ENCODE assay signal across 8 cellular contexts in the genomic region with DNA sequence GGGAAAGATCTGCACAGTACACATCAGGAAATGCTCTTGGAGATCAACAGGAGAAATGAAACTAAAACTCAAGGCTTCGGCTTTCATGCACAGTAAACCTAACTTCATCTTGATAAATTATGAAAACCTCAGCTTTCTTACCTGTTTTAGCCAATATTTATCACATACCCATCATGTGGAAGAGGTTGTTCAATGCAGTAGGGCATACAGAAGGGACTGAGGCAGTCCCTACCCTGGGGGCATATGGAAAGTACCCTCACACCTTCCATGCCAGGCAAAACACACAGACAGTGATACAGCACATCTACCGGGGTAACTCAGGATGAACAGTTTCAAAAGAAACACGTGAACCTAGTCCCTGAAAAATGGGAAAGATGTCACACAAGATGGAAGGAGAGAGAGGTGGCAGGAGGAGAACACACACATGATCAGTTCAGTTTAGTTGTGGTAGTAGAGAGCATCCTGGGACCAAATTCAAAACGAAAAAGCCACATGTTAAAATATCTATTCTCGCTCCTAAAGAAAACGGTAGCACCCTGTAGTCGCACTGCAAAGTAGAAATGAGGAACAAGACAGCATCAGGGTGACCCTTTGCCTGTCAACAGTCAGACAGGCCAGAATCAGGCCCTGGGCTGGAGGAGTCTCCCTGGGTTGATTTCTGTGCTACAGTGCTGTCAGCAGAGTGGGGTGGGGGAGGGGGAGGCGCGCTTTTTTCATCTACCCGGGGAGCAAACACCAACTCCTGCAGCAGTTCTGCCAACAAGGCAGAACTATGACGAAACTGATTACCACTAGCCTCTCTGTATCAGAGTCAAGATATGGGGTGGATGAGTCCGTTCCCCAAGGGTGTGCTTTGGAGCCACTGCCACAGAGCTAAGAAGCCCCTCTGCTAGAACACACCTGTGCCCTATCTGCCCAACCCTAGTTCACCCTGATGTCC. TPM values are rescaled to one million over a fixed set of nuclear protein-coding genes. Genes with fewer than 3 reads are reported as not detected.
A peak's percentile ranks its signal among the peaks of the same experiment; 100 is the strongest.
DNase-seq lines count a peak whose midpoint lies in the region; TF ChIP-seq lines count a peak whose summit lies in the region.

No MANE protein-coding gene starts in this region.

- H3K27me3 ChIP-seq in Peyer's patch = no peaks in the 10 kb centered on the region

- H3K36me3 ChIP-seq in Peyer's patch = peaks cover 0 to 8% (median 0%) of the 10 kb centered on the region in 3 donors

- no peak for TF ChIP-seq CTCF in Peyer's patch (IDR thresholded peaks at IDR 0.05)

- H3K4me3 ChIP-seq in Peyer's patch = peak overlapping the region; percentile 67 to 93 (median 84)

- H3K27ac ChIP-seq in Peyer's patch = peak overlapping the region; percentile 70 to 98 (median 94)

- peak; percentile 78 for DNase-seq in activated effector memory CD4-positive, alpha-beta T cell treated with anti-CD3 and anti-CD28 coated beads, Interleukin-2, amount 50 U/mL, for 16 hours
- DNase-seq in activated effector memory CD4-positive, alpha-beta T cell treated with Interleukin-2 at 50 U/mL for 16 hours = no peak
- DNase-seq in Peyer's patch (peak in 2 of 3 donors; percentile 28 to 54), amniotic epithelial cell (ENCODE audit: low read depth) (peak; percentile 90), iPS-NIHi11 (ENCODE audit: low spot score) (peak; percentile 11), DMS79 treated with DMSO at 0.1 percent for 48 hours (lab: John Stamatoyannopoulos, UW) (no peak), foreskin melanocyte (no peak)
- DNase-seq in stimulated activated CD4-positive, alpha-beta T cell treated with anti-CD3 and anti-CD28 coated beads, Interleukin-15, amount 100 ng/mL, for 24 hours = peak; percentile 55

- no peak for TF ChIP-seq POLR2A in Peyer's patch (IDR thresholded peaks at IDR 0.05)

- peaks cover 0 to 31% (median 9%) of the 10 kb centered on the region in 4 donors for H3K4me1 ChIP-seq in Peyer's patch

- no peaks in the 10 kb centered on the region for H3K9me3 ChIP-seq in Peyer's patch

RNA-seq across cellular contexts. Expression of a gene that starts 1.3 kb away (rescaled TPM):
- total RNA-seq in Peyer's patch = 100 to 1,000 TPM in 1 of 4 donors, 10 to 100 TPM in 3; 24.9 to 104 (median 31.8) TPM

RNA-seq across cellular contexts. Expression of a gene that starts 2.1 kb away (rescaled TPM):
- 10 to 100 TPM in 2 of 4 donors, 1 to 10 TPM in 2; 7.0 to 27.2 (median 10.2) TPM for total RNA-seq in Peyer's patch

RNA-seq across cellular contexts. Expression of a gene that starts 17.3 kb away (rescaled TPM):
- total RNA-seq in Peyer's patch = 10 to 100 TPM; 46.8 to 47.9 (median 47.1) TPM

RNA-seq across cellular contexts. Expression of a gene that starts 48.8 kb away (rescaled TPM):
- 10 to 100 TPM; 39.2 to 74.3 (median 43.5) TPM for total RNA-seq in Peyer's patch

RNA-seq across cellular contexts. Expression of a gene that starts 49.5 kb away (rescaled TPM):
- total RNA-seq in Peyer's patch = 10 to 100 TPM in 1 of 4 donors, 1 to 10 TPM in 2, not detected in 1; 3.2 to 28.9 (median 7.5) TPM

Comparison
In these comparisons a context has a peak if more than half of its experiments do, and no peak if none do; other contexts are left out.
1. DNase-seq: peak in activated effector memory CD4-positive, alpha-beta T cell treated with anti-CD3 and anti-CD28 coated beads, Interleukin-2, amount 50 U/mL, for 16 hours (single experiment), Peyer's patch (2 of 3), amniotic epithelial cell (single experiment), iPS-NIHi11 (single experiment) and stimulated activated CD4-positive, alpha-beta T cell treated with anti-CD3 and anti-CD28 coated beads, Interleukin-15, amount 100 ng/mL, for 24 hours (single experiment); none in activated effector memory CD4-positive, alpha-beta T cell treated with Interleukin-2 at 50 U/mL for 16 hours (single experiment), DMS79 treated with DMSO at 0.1 percent for 48 hours (single experiment) and foreskin melanocyte (single experiment).